In the genomic region with DNA sequence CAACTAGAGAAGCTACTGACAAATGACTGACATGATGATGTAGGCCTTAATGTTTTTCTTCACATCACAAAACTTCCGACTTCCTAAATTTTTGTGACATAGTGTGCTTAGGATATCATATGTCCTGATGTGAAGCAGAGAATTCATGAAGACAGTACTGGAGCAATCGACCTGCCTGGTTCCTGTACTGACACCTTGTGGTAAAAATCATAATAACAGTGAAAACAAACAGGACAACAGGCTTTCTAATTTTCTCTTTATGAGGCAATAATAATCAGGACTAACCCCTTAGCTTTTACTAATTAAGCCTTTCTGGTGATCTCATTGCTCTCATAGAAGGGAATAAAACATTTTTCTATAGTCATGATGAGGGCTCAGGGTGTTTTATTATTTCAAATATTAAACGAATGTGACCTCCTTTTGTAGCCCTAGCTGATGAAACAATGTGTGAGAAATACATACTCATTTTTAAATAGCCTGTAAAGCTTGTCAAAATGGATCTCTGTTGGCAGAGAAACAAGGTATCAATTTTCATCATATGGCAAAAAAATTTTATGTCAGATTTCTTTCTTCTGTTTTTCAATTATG, we compare ENCODE assay signal across 8 cellular contexts.
DNase-seq lines count a peak whose midpoint lies in the region; ATAC-seq and TF ChIP-seq lines count a peak whose summit lies in the region.

No MANE protein-coding gene starts in this region.

- no TSS peak for BruUV-seq in IMR-90 (replicated peaks; lab: Mats Ljungman, UMichigan)

- no peaks in the 10 kb centered on the region for H3K36me3 Mint-ChIP-seq in activated CD8-positive, alpha-beta T cell treated with anti-CD3 and anti-CD28 coated beads for 36 hours (ENCODE audit: low read depth)
- H3K36me3 Mint-ChIP-seq in activated CD8-positive, alpha-beta T cell treated with anti-CD3 and anti-CD28 coated beads, Interleukin-2, amount 10 ng/mL, durations not matched to agents 7 days and 5 days (ENCODE audit: low read depth): no peaks in the 10 kb centered on the region

- H3K56ac ChIP-seq in IMR-90 (ENCODE audit: extremely low read depth, insufficient read depth, low read length): no peak overlapping the region

- no peak overlapping the region for H3K23ac ChIP-seq in IMR-90 (ENCODE audit: low read depth, low read length)

- no peak overlapping the region for H3K4ac ChIP-seq in IMR-90 (ENCODE audit: low read depth, low read length)

- H3K27ac ChIP-seq in IMR-90 (ENCODE audit: insufficient read depth, low read length): no peak overlapping the region
- no peak overlapping the region for H3K27ac ChIP-seq in lower lobe of right lung

- no peaks in the 10 kb centered on the region for H3K27me3 Mint-ChIP-seq in activated CD8-positive, alpha-beta T cell treated with anti-CD3 and anti-CD28 coated beads for 36 hours
- no peaks in the 10 kb centered on the region for H3K27me3 Mint-ChIP-seq in activated CD8-positive, alpha-beta T cell treated with anti-CD3 and anti-CD28 coated beads, Interleukin-2, amount 10 ng/mL, durations not matched to agents 7 days and 5 days (ENCODE audit: low read depth)

- no CpG with 5 or more reads among the region's 3 CpGs for WGBS in IMR-90 (ENCODE audit: extremely low coverage in 2 of 2, insufficient read length in 1 of 2), 2 experiments

- no peak overlapping the region for H2AK9ac ChIP-seq in IMR-90 (replicated peaks; ENCODE audit: low read depth, low read length, poor library complexity)

- no peaks in the 10 kb centered on the region for H3K4me1 Mint-ChIP-seq in activated CD8-positive, alpha-beta T cell treated with anti-CD3 and anti-CD28 coated beads for 36 hours (ENCODE audit: low read depth)
- no peaks in the 10 kb centered on the region for H3K4me1 Mint-ChIP-seq in activated CD8-positive, alpha-beta T cell treated with anti-CD3 and anti-CD28 coated beads, Interleukin-2, amount 10 ng/mL, durations not matched to agents 7 days and 5 days (ENCODE audit: low read depth)

- H2AFZ ChIP-seq in IMR-90 (replicated peaks; ENCODE audit: low read length, poor library complexity): no peak overlapping the region

- H3K4me2 ChIP-seq in IMR-90 (ENCODE audit: low read depth, low read length): no peak overlapping the region

- no peak overlapping the region for H4K5ac ChIP-seq in IMR-90 (ENCODE audit: low read depth, low read length)

- no peak overlapping the region for H4K91ac ChIP-seq in IMR-90 (ENCODE audit: insufficient read depth, low read depth, low read length)

- peak; percentile 36; the same call in 1 of the 2 replicates for TF ChIP-seq RAD21 in IMR-90 (IDR thresholded peaks at IDR 0.05; ENCODE audit: low read length)

- no peak overlapping the region for H3K14ac ChIP-seq in IMR-90 (replicated peaks; ENCODE audit: low read depth, low read length)

- POLR2A ChIA-PET in activated CD8-positive, alpha-beta T cell treated with anti-CD3 and anti-CD28 coated beads for 36 hours (lab: Charles Lee): no interaction called here
- POLR2A ChIA-PET in activated CD8-positive, alpha-beta T cell treated with anti-CD3 and anti-CD28 coated beads, Interleukin-2, amount 10 ng/mL, durations not matched to agents 7 days and 5 days (lab: Charles Lee): no interaction called here
- POLR2A ChIA-PET in IMR-90 (lab: Charles Lee; ENCODE audit: unreplicated experiment): no interaction called here

- H3K27me3 ChIP-seq in IMR-90 (ENCODE audit: control insufficient read depth, insufficient read depth, low read length): no peaks in the 10 kb centered on the region
- no peaks in the 10 kb centered on the region for H3K27me3 ChIP-seq in lower lobe of right lung (ENCODE audit: low read depth)

- H3K9me1 ChIP-seq in IMR-90 (ENCODE audit: insufficient read depth, low read length): no peaks in the 10 kb centered on the region

- CTCF ChIA-PET in activated CD8-positive, alpha-beta T cell treated with anti-CD3 and anti-CD28 coated beads for 36 hours (lab: Charles Lee): interaction anchor here (0.6 to 1.4 kb wide), 2 partner anchors 60 to 145 kb away, joined by 3 read pairs; no protein-coding TSS in a partner anchor
- CTCF ChIA-PET in activated CD8-positive, alpha-beta T cell treated with anti-CD3 and anti-CD28 coated beads, Interleukin-2, amount 10 ng/mL, durations not matched to agents 7 days and 5 days (lab: Charles Lee): no interaction called here
- CTCF ChIA-PET in IMR-90 (lab: Yijun Ruan, JAX): interaction anchor here (1.0 kb wide), 1 partner anchor 39 kb away, joined by 3 read pairs; no protein-coding TSS in a partner anchor

- no peaks in the 10 kb centered on the region for H4K20me1 ChIP-seq in IMR-90 (ENCODE audit: insufficient read depth, low read length)

- H3K9me3 Mint-ChIP-seq in activated CD8-positive, alpha-beta T cell treated with anti-CD3 and anti-CD28 coated beads for 36 hours: no peaks in the 10 kb centered on the region
- H3K9me3 Mint-ChIP-seq in activated CD8-positive, alpha-beta T cell treated with anti-CD3 and anti-CD28 coated beads, Interleukin-2, amount 10 ng/mL, durations not matched to agents 7 days and 5 days (ENCODE audit: insufficient read depth): no peaks in the 10 kb centered on the region

- dilution Hi-C loops in IMR-90 (cut with HindIII; ENCODE audit: low sequenced_read_pairs, unreplicated experiment): no loop called here

- H4K8ac ChIP-seq in IMR-90 (ENCODE audit: low read depth in 2 of 2, low read length in 2 of 2): no peak overlapping the region

- H3K9me3 ChIP-seq in IMR-90 (ENCODE audit: control insufficient read depth, insufficient read depth, low read length): peaks cover 2% of the 10 kb centered on the region; the same call in 1 of the 2 replicates
- H3K9me3 ChIP-seq in lower lobe of right lung: no peaks in the 10 kb centered on the region

- H2BK5ac ChIP-seq in IMR-90 (ENCODE audit: low read depth, low read length, poor library complexity, severe bottlenecking): no peak overlapping the region

- no peak for DNase-seq in activated CD8-positive, alpha-beta T cell treated with anti-CD3 and anti-CD28 coated beads for 36 hours
- DNase-seq in activated CD8-positive, alpha-beta T cell treated with anti-CD3 and anti-CD28 coated beads, Interleukin-2, amount 10 ng/mL, durations not matched to agents 7 days and 5 days: no peak
- peak; percentile 6 for DNase-seq in IMR-90
- DNase-seq in amniotic epithelial cell (ENCODE audit: low read depth): peak; percentile 5
- no peak for DNase-seq in lower lobe of right lung
- DNase-seq in amniotic stem cell (lab: John Stamatoyannopoulos, UW): no peak
- DNase-seq in AML-193 (lab: John Stamatoyannopoulos, UW): no peak
- DNase-seq in activated effector memory CD4-positive, alpha-beta T cell treated with Interleukin-2 at 50 U/mL for 16 hours: no peak

- H3K18ac ChIP-seq in IMR-90 (ENCODE audit: low read depth, low read length): no peak overlapping the region

- intact Hi-C loops in activated CD8-positive, alpha-beta T cell treated with anti-CD3 and anti-CD28 coated beads for 36 hours (cut with micrococcal nuclease): no loop called here
- intact Hi-C loops in IMR-90 (cut with micrococcal nuclease): loop anchor here (1.0 kb wide), 1 partner anchor 296 kb away; no protein-coding TSS in a partner anchor
- intact Hi-C loops in lower lobe of right lung (cut with DNase I): no loop called here

- H3K36me3 ChIP-seq in IMR-90 (ENCODE audit: control insufficient read depth, insufficient read depth, low read length) (no peaks in the 10 kb centered on the region), lower lobe of right lung (no peaks in the 10 kb centered on the region)

- H2BK20ac ChIP-seq in IMR-90 (ENCODE audit: low read depth, low read length): no peak overlapping the region

- H2AK5ac ChIP-seq in IMR-90 (ENCODE audit: low read depth, low read length): no peak overlapping the region

- peak; percentile 39 for TF ChIP-seq CTCF in activated CD8-positive, alpha-beta T cell treated with anti-CD3 and anti-CD28 coated beads for 36 hours (IDR thresholded peaks at IDR 0.05)
- TF ChIP-seq CTCF in IMR-90 (conservative IDR thresholded peaks at IDR 0.05; ENCODE audit: low read depth, low read length) (peak; percentile 46), lower lobe of right lung (IDR thresholded peaks at IDR 0.05) (peak; percentile 20)

- H3K27ac Mint-ChIP-seq in activated CD8-positive, alpha-beta T cell treated with anti-CD3 and anti-CD28 coated beads for 36 hours: no peak overlapping the region
- H3K27ac Mint-ChIP-seq in activated CD8-positive, alpha-beta T cell treated with anti-CD3 and anti-CD28 coated beads, Interleukin-2, amount 10 ng/mL, durations not matched to agents 7 days and 5 days: no peak overlapping the region

- no peak overlapping the region for H3K4me3 ChIP-seq in IMR-90 (ENCODE audit: insufficient read depth, low read depth, low read length)
- H3K4me3 ChIP-seq in lower lobe of right lung: no peak overlapping the region

- no peak overlapping the region for H3K9ac ChIP-seq in IMR-90 (ENCODE audit: low read depth, low read length)

- H3K79me1 ChIP-seq in IMR-90 (ENCODE audit: low read depth in 1 of 2, low read length in 2 of 2): no peaks in the 10 kb centered on the region

- H3K4me1 ChIP-seq in IMR-90 (ENCODE audit: control insufficient read depth, insufficient read depth, low read length): no peaks in the 10 kb centered on the region
- no peaks in the 10 kb centered on the region for H3K4me1 ChIP-seq in lower lobe of right lung

- in situ Hi-C loops in IMR-90 (cut with MboI; ENCODE audit: low sequenced_read_pairs): no loop called here

- TF ChIP-seq POLR2A in IMR-90 (IDR thresholded peaks at IDR 0.05; ENCODE audit: low read depth, low read length): no peak

- H2BK120ac ChIP-seq in IMR-90 (ENCODE audit: low read depth, low read length): no peak overlapping the region

- H3K4me3 Mint-ChIP-seq in activated CD8-positive, alpha-beta T cell treated with anti-CD3 and anti-CD28 coated beads for 36 hours: no peak overlapping the region
- no peak overlapping the region for H3K4me3 Mint-ChIP-seq in activated CD8-positive, alpha-beta T cell treated with anti-CD3 and anti-CD28 coated beads, Interleukin-2, amount 10 ng/mL, durations not matched to agents 7 days and 5 days

- ATAC-seq in activated CD8-positive, alpha-beta T cell treated with anti-CD3 and anti-CD28 coated beads for 36 hours: no peak
- ATAC-seq in activated CD8-positive, alpha-beta T cell treated with anti-CD3 and anti-CD28 coated beads, Interleukin-2, amount 10 ng/mL, durations not matched to agents 7 days and 5 days: no peak
- peak; percentile 79 for ATAC-seq in IMR-90 (ENCODE audit: low read depth)
- ATAC-seq in lower lobe of right lung: no peak

- H2BK15ac ChIP-seq in IMR-90 (ENCODE audit: low read depth, low read length): no peak overlapping the region

TF ChIP-seq in IMR-90, 13 proteins besides CTCF, POLR2A, EP300 and RAD21:
- TF ChIP-seq MAZ (IDR thresholded peaks at IDR 0.05; ENCODE audit: borderline replicate concordance, low read depth, low read length) (no peak), SMC3 (IDR thresholded peaks at IDR 0.05; ENCODE audit: low read depth, low read length) (0 out of 2 replicates have a peak, but pooled peaks have one; percentile 7)

Comparison
In these comparisons a context has a peak if more than half of its experiments do, and no peak if none do; other contexts are left out.
1. DNase-seq: peak in IMR-90 (single experiment) and amniotic epithelial cell (single experiment); none in activated CD8-positive, alpha-beta T cell treated with anti-CD3 and anti-CD28 coated beads for 36 hours (single experiment), activated CD8-positive, alpha-beta T cell treated with anti-CD3 and anti-CD28 coated beads, Interleukin-2, amount 10 ng/mL, durations not matched to agents 7 days and 5 days (single experiment), lower lobe of right lung (single experiment), amniotic stem cell (single experiment), AML-193 (0 of 2) and activated effector memory CD4-positive, alpha-beta T cell treated with Interleukin-2 at 50 U/mL for 16 hours (single experiment).
2. Peak in every context shown above with its lines, with median percentiles within 50 percentile points of each other: CTCF ChIP-seq.